Comparison of ENCODE assay signal across 25 cellular contexts in the genomic region with DNA sequence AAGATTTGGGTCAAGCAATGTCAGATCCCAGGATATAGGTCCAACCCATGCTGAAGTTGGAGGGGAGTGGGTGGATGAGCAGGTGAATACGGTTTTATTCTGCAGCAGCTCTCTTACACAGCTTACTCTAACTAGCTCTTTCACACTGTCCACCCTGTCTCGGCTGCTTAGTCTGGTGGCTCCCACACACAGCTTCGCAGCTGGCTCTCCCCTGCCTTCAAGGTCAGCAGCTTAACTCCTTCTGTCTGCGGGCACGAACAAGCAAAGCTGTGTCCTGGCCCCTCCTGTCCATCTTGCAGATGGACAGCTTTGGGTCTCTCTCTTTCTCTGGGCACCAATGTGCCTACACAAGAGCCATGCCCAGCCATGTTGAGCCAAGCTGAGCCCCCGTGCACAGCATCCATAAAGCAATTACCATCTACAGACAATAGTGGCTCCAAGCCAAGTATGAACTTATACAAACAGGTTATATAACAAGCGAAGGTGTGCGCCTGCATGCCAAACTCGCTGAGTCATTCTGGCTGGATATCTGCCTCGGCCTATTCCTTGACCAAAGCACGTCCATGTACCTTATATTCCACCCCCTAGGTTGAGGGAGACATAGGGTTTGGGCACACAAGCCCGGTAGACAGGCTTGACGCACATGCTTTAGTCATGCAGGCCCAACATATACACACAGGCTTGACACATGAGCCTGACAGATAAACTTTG.
DNase-seq lines count a peak whose midpoint lies in the region; ATAC-seq and FAIRE-seq lines count a peak whose summit lies in the region.
"Had no signal": no experiment of that assay in that cellular context is flagged by ENCODE, and none has a peak within 500 bp of the region (broad histone marks: within the 10 kb centered on the region; RNA-seq: fewer than 3 reads in every experiment).

No MANE protein-coding gene starts in this region.

- ATAC-seq in esophagus mucosa = peak; percentile 76
- ATAC-seq: activated CD8-positive, alpha-beta T cell treated with anti-CD3 and anti-CD28 coated beads for 36 hours; heart left ventricle had no signal

- DNase-seq in HPDE6-E6E7 (ENCODE audit: extremely low spot score) (peak; percentile 20), NCI-H748 treated with DMSO at 0.1 percent for 48 hours (lab: John Stamatoyannopoulos, UW) (peak; percentile 37), retina (peak; percentile 3), frontal cortex (ENCODE audit: low spot score in 2 of 2) (no peak), foreskin melanocyte (no peak)
- no peak for DNase-seq in stimulated activated CD4-positive, alpha-beta T cell treated with anti-CD3 and anti-CD28 coated beads, Interleukin-15, amount 100 ng/mL, for 24 hours
- DNase-seq: activated CD8-positive, alpha-beta T cell treated with anti-CD3 and anti-CD28 coated beads for 36 hours; activated gamma-delta T cell; activated T-cell treated with anti-CD3 and anti-CD28 coated beads for 4 hours; brain microvascular endothelial cell; CD4-positive, alpha-beta memory T cell; DMS153; GDM1; HCEC 1CT; heart left ventricle; Kasumi-1; left ventricle myocardium inferior; midbrain; NCI-H1105; NCI-H2081; NCI-H510A; nephron progenitor cell; stimulated activated naive B cell treated with anti-CD40 and anti-IgM and Interleukin-4, amounts not matched to agents 10 μg/mL and 1 μg/mL and 100 μg/mL, for 72 hours had no signal

- FAIRE-seq in frontal cortex (lab: Jason Lieb, UNC) = no peak
- FAIRE-seq: colon had no signal

Comparison
In these comparisons a context has a peak if more than half of its experiments do, and no peak if none do; other contexts are left out.
1. DNase-seq: peak in HPDE6-E6E7 (single experiment), NCI-H748 treated with DMSO at 0.1 percent for 48 hours (single experiment) and retina (single experiment); none in frontal cortex (0 of 2), stimulated activated CD4-positive, alpha-beta T cell treated with anti-CD3 and anti-CD28 coated beads, Interleukin-15, amount 100 ng/mL, for 24 hours (single experiment) and foreskin melanocyte (single experiment).